In genomic region chr16:4846901-4847773, GRCh38 we compare ENCODE assay signal across 8 cellular contexts. TPM values are rescaled to one million over a fixed set of nuclear protein-coding genes. Genes with fewer than 3 reads are reported as not detected.
DNase-seq lines count a peak whose midpoint lies in the region; ATAC-seq, FAIRE-seq and TF ChIP-seq lines count a peak whose summit lies in the region.

Gene GLYR1, minus strand, starts transcription at chr16:4847288. Its CDS starts 23 bp downstream, at chr16:4847265.
Gene UBN1, plus strand, starts transcription at chr16:4847481. Its CDS starts 5,437 bp downstream, at chr16:4852918.

- H3K27me3 ChIP-seq in keratinocyte (ENCODE audit: control insufficient read depth, extremely low read depth, insufficient read depth, low read length) = no peaks in the 10 kb centered on the region

- H3K79me2 ChIP-seq in keratinocyte (ENCODE audit: control insufficient read depth, insufficient read depth, low read length) = peaks cover 83% of the 10 kb centered on the region

- H3K9me3 ChIP-seq in keratinocyte (ENCODE audit: control insufficient read depth, low read depth, low read length) = no peaks in the 10 kb centered on the region

- peak; percentile 88 for DNase-seq in AG09319 (ENCODE audit: extremely low read depth, low read depth)
- DNase-seq in NCI-H446 treated with DMSO at 0.1 percent for 48 hours (lab: John Stamatoyannopoulos, UW) = peak; percentile 90
- peak; percentile 100 for DNase-seq in activated CD4-positive, CD25-positive, alpha-beta regulatory T cell treated with anti-CD3 and anti-CD28 coated beads, Interleukin-2, amount 50 U/mL, for 72 hours
- DNase-seq in cerebellar nuclear complex (lab: John Stamatoyannopoulos, UW) = peak; percentile 69 to 73
- peak; percentile 59 for DNase-seq in keratinocyte (ENCODE audit: low read depth, low spot score)
- DNase-seq in stimulated activated CD4-positive, alpha-beta T cell treated with anti-CD3 and anti-CD28 coated beads, Interleukin-15, amount 100 ng/mL, for 1 hour (ENCODE audit: low read depth in 1 of 2, low spot score in 1 of 2) = peak; percentile 98 to 100

- H3K4me3 ChIP-seq in keratinocyte (ENCODE audit: control insufficient read depth in 2 of 3, extremely low read depth in 1 of 3, insufficient read depth in 2 of 3, low read depth in 1 of 3, low read length in 3 of 3) = peak within 1 kb of the TSS; percentile 81 to 97 (median 94)

- H3K4me2 ChIP-seq in keratinocyte (ENCODE audit: control insufficient read depth, extremely low read depth, insufficient read depth, low read depth, low read length) = peak within 1 kb of the TSS; percentile 93

- peaks cover 5% of the 10 kb centered on the region for H3K9me1 ChIP-seq in keratinocyte (ENCODE audit: control insufficient read depth, extremely low read depth, insufficient read depth, low read length)

- peak within 1 kb of the TSS; percentile 49 for H2AFZ ChIP-seq in keratinocyte (ENCODE audit: control insufficient read depth, low read length)

- no peak for FAIRE-seq in keratinocyte (lab: Jason Lieb, UNC)

- peak within 1 kb of the TSS; percentile 75 for H3K27ac ChIP-seq in keratinocyte (ENCODE audit: control insufficient read depth, insufficient read depth, low read length)

- ATAC-seq in GM19035 (IDR thresholded peaks at IDR 0.05; ENCODE audit: unreplicated experiment) (peak; percentile 88), HG03354 (IDR thresholded peaks at IDR 0.05; ENCODE audit: poor library complexity, severe bottlenecking, unreplicated experiment) (peak; percentile 88)

- H3K36me3 ChIP-seq in keratinocyte (ENCODE audit: control insufficient read depth in 2 of 2, extremely low read depth in 1 of 2, insufficient read depth in 2 of 2, low read length in 2 of 2) = peaks cover 10 to 16% of the 10 kb centered on the region in 2 experiments

- TF ChIP-seq CTCF in AG09319 (IDR thresholded peaks at IDR 0.05; ENCODE audit: low read depth, low read length) (no peak), keratinocyte (optimal IDR thresholded peaks at IDR 0.05 in 1 of 3, IDR thresholded peaks at IDR 0.05 in 1 of 3, conservative IDR thresholded peaks at IDR 0.05 in 1 of 3; ENCODE audit: extremely low read depth in 1 of 3, insufficient read depth in 2 of 3, low read length in 3 of 3) (no peak)

- H4K20me1 ChIP-seq in keratinocyte (ENCODE audit: control insufficient read depth, extremely low read depth, insufficient read depth, low read length) = no peaks in the 10 kb centered on the region

- dilution Hi-C loops in keratinocyte (cut with MboI; ENCODE audit: extremely low pct_ligation_motif_present, low sequenced_read_pairs) = no loop called here

- peak within 1 kb of the TSS; percentile 85 for H3K9ac ChIP-seq in keratinocyte (ENCODE audit: control insufficient read depth, extremely low read depth, insufficient read depth, low read length)

- H3K4me1 ChIP-seq in keratinocyte (ENCODE audit: control insufficient read depth, extremely low read depth, insufficient read depth, low read length) = peaks cover 38% of the 10 kb centered on the region

RNA-seq across cellular contexts. Expression of gene GLYR1, which starts in this region (rescaled TPM):
- 38.7 to 42.6 TPM (median 39.8 TPM) in 3 replicates for polyA plus RNA-seq in keratinocyte
- polyA plus RNA-seq in keratinocyte (2011; ENCODE audit: low read depth) = 69.2 TPM
- polyA plus RNA-seq in keratinocyte (2011; cell fraction: cytosol; rRNA removed) = 22.2 and 25.3 TPM in 2 replicates
- 59.7 and 68.2 TPM in 2 replicates for polyA plus RNA-seq in keratinocyte (2011; cell fraction: nucleus; rRNA removed)
- polyA plus RNA-seq in keratinocyte (2012; ENCODE audit: low replicate concordance) = 27.3 and 41.6 TPM in 2 replicates
- polyA minus RNA-seq in keratinocyte = 24.0 to 60.5 TPM (median 39.2 TPM) in 3 replicates
- 21.7 TPM for polyA minus RNA-seq in keratinocyte (2011; cell fraction: cytosol; rRNA and poly(A)+ RNA removed)
- 18.7 and 28.8 TPM in 2 replicates for polyA minus RNA-seq in keratinocyte (2011; cell fraction: nucleus; rRNA and poly(A)+ RNA removed)

RNA-seq across cellular contexts. Expression of gene UBN1, which starts in this region (rescaled TPM):
- 9.5 to 19.6 TPM (median 11.5 TPM) in 3 replicates for polyA plus RNA-seq in keratinocyte
- polyA plus RNA-seq in keratinocyte (2011; ENCODE audit: low read depth) = 92.6 TPM
- 11.5 and 14.0 TPM in 2 replicates for polyA plus RNA-seq in keratinocyte (2011; cell fraction: cytosol; rRNA removed)
- polyA plus RNA-seq in keratinocyte (2011; cell fraction: nucleus; rRNA removed) = 39.0 and 42.0 TPM in 2 replicates
- polyA plus RNA-seq in keratinocyte (2012; ENCODE audit: low replicate concordance) = 20.9 and 26.0 TPM in 2 replicates
- polyA minus RNA-seq in keratinocyte = 21.3 to 78.4 TPM (median 21.5 TPM) in 3 replicates
- polyA minus RNA-seq in keratinocyte (2011; cell fraction: cytosol; rRNA and poly(A)+ RNA removed) = 23.4 TPM
- 28.7 and 42.0 TPM in 2 replicates for polyA minus RNA-seq in keratinocyte (2011; cell fraction: nucleus; rRNA and poly(A)+ RNA removed)

Comparison
In these comparisons a context has a peak if more than half of its experiments do, and no peak if none do; other contexts are left out.
1. Peak in every context shown above with its lines: DNase-seq, ATAC-seq, H3K4me3 ChIP-seq and H3K27ac ChIP-seq.